Comparison of ENCODE assay signal across 16 cellular contexts in the genomic region with DNA sequence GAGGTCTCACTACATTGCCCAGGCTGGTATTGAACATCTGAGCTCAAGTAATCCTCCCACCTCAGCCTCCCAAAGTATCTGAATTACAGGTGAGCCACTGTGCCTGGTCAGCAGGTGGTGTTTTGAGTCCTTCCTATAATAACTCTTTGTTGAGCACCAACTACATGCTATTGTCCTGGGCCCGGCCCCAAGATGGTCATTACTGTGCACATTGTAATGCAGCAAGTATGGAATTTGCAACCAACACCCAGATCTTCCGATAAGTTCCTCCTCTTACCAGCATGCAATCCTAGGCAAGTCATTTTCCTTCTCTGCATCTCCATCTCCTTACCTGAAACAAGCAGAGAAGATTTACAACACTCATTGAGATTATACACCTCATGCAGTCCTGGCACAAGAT.
DNase-seq lines count a peak whose midpoint lies in the region; ATAC-seq, FAIRE-seq and TF ChIP-seq lines count a peak whose summit lies in the region.
"Had no signal": no experiment of that assay in that cellular context is flagged by ENCODE, and none has a peak within 500 bp of the region (broad histone marks: within the 10 kb centered on the region; RNA-seq: fewer than 3 reads in every experiment).

No MANE protein-coding gene starts in this region.

- no peak overlapping the region for H4K91ac ChIP-seq in H1 (replicated peaks; ENCODE audit: insufficient read length, low read length)

- H3K9ac ChIP-seq in HCT116 (ENCODE audit: low read length): peak overlapping the region; percentile 59
- no peak overlapping the region for H3K9ac ChIP-seq in H1 (replicated peaks in 1 of 4; ENCODE audit: extremely low read depth in 1 of 4, low read depth in 3 of 4, low read length in 3 of 4)
- H3K9ac ChIP-seq in keratinocyte (ENCODE audit: control insufficient read depth, extremely low read depth, insufficient read depth, low read length): no peak overlapping the region

- H4K20me1 ChIP-seq in HCT116 (ENCODE audit: insufficient read depth) (no peaks in the 10 kb centered on the region), H1 (replicated peaks in 1 of 2; ENCODE audit: control insufficient read depth in 1 of 2, insufficient read depth in 2 of 2, low read length in 2 of 2) (no peaks in the 10 kb centered on the region), keratinocyte (ENCODE audit: control insufficient read depth, extremely low read depth, insufficient read depth, low read length) (no peaks in the 10 kb centered on the region)

- H3K36me3 ChIP-seq in HCT116 (ENCODE audit: control insufficient read depth in 1 of 2, insufficient read depth in 2 of 2, low read length in 2 of 2) (no peaks in the 10 kb centered on the region), H1 (ENCODE audit: control insufficient read depth in 2 of 4, insufficient read depth in 4 of 4, low read length in 3 of 4) (no peaks in the 10 kb centered on the region), keratinocyte (ENCODE audit: control insufficient read depth in 2 of 2, extremely low read depth in 1 of 2, insufficient read depth in 2 of 2, low read length in 2 of 2) (no peaks in the 10 kb centered on the region)

- no peaks in the 10 kb centered on the region for H3K9me1 ChIP-seq in keratinocyte (ENCODE audit: control insufficient read depth, extremely low read depth, insufficient read depth, low read length)

- H3K4me1 ChIP-seq in A549 (no peaks in the 10 kb centered on the region), HCT116 (ENCODE audit: control insufficient read depth in 1 of 2, insufficient read depth in 2 of 2, low read length in 2 of 2) (peaks cover 41 to 63% of the 10 kb centered on the region in 2 experiments), H1 (replicated peaks in 1 of 4; ENCODE audit: control insufficient read depth in 3 of 4, insufficient read depth in 4 of 4, low read length in 3 of 4) (peaks cover 2 to 9% (median 5%) of the 10 kb centered on the region in 4 experiments; a peak in 4 of 7 replicates), keratinocyte (ENCODE audit: control insufficient read depth, extremely low read depth, insufficient read depth, low read length) (peaks cover 2% of the 10 kb centered on the region)

- no peaks in the 10 kb centered on the region for H3K9me3 ChIP-seq in A549
- no peaks in the 10 kb centered on the region for H3K9me3 ChIP-seq in HCT116 (ENCODE audit: control insufficient read depth in 1 of 2, insufficient read depth in 1 of 2, low read depth in 1 of 2, low read length in 2 of 2)
- no peaks in the 10 kb centered on the region for H3K9me3 ChIP-seq in H1 (ENCODE audit: insufficient read depth in 2 of 2, low read depth in 1 of 2, low read length in 1 of 2)
- H3K9me3 ChIP-seq in keratinocyte (ENCODE audit: control insufficient read depth, low read depth, low read length): no peaks in the 10 kb centered on the region

- H3K18ac ChIP-seq in H1 (ENCODE audit: extremely low read depth, low read length): no peak overlapping the region

- H3K56ac ChIP-seq in H1 (replicated peaks; ENCODE audit: insufficient read length, low read depth, low read length): no peak overlapping the region

- no peak for ATAC-seq in A549
- ATAC-seq in HCT116: peak; percentile 37
- no peak for ATAC-seq in GM19395 (IDR thresholded peaks at IDR 0.05; ENCODE audit: unreplicated experiment)

- H2BK20ac ChIP-seq in H1 (ENCODE audit: low read length): no peak overlapping the region

- POLR2A ChIA-PET in A549 (lab: Yijun Ruan, JAX): no interaction called here
- POLR2A ChIA-PET in HCT116 (lab: Charles Lee): interaction anchor here (0.7 to 0.8 kb wide), 2 partner anchors 45 to 519 kb away, joined by 5 read pairs; no protein-coding TSS in a partner anchor
- POLR2A ChIA-PET in H1 (lab: Charles Lee; ENCODE audit: partially characterized antibody): no interaction called here

- TF ChIP-seq EP300 in A549 (IDR thresholded peaks at IDR 0.05): no peak
- TF ChIP-seq EP300 in H1 (IDR thresholded peaks at IDR 0.05; ENCODE audit: borderline replicate concordance in 1 of 2, low read depth in 2 of 2, low read length in 2 of 2): no peak

- dilution Hi-C loops in keratinocyte (cut with MboI; ENCODE audit: extremely low pct_ligation_motif_present, low sequenced_read_pairs): no loop called here

- no peak for TF ChIP-seq RAD21 in A549 (conservative IDR thresholded peaks at IDR 0.05 in 1 of 2, IDR thresholded peaks at IDR 0.05 in 1 of 2)
- TF ChIP-seq RAD21 in HCT116 (IDR thresholded peaks at IDR 0.05; ENCODE audit: low read depth): no peak
- no peak for TF ChIP-seq RAD21 in H1 (IDR thresholded peaks at IDR 0.05 in 1 of 2, conservative IDR thresholded peaks at IDR 0.05 in 1 of 2; ENCODE audit: low read depth in 2 of 2, low read length in 2 of 2)

- RAD21 ChIA-PET in HCT116 (lab: Charles Lee; ENCODE audit: low non-redundant PET in 1 of 2, low total read pairs in 2 of 2, uncharacterized antibody in 2 of 2, unreplicated experiment in 2 of 2): interaction anchor here (0.6 to 1.4 kb wide), 3 partner anchors 119 to 373 kb away, joined by 3 to 5 read pairs (median 3); no protein-coding TSS in a partner anchor

- CTCF ChIA-PET in A549 (lab: Yijun Ruan, JAX) (interaction anchor here (1.1 kb wide), 1 partner anchor 25 kb away, joined by 3 read pairs; no protein-coding TSS in a partner anchor), HCT116 (lab: Charles Lee) (interaction anchor here (0.6 to 1.5 kb wide), 4 partner anchors 12 to 273 kb away, joined by 3 to 4 read pairs (median 4); no protein-coding TSS in a partner anchor), H1 (lab: Charles Lee; ENCODE audit: partially characterized antibody) (interaction anchor here (0.6 to 1.4 kb wide), 6 partner anchors 14 to 534 kb away, joined by 3 to 4 read pairs (median 3); no protein-coding TSS in a partner anchor)

- H2BK12ac ChIP-seq in H1 (ENCODE audit: low read depth, low read length): peak overlapping the region; percentile 75; the same call in 1 of the 2 replicates

- no peak overlapping the region for H2BK15ac ChIP-seq in H1 (ENCODE audit: low read length)

- H4K8ac ChIP-seq in H1 (ENCODE audit: extremely low read depth, insufficient read depth, low read length): no peak overlapping the region

- H2AK5ac ChIP-seq in H1 (ENCODE audit: low read depth, low read length): no peak overlapping the region

- TF ChIP-seq POLR2A in A549 (IDR thresholded peaks at IDR 0.05; ENCODE audit: low read length): no peak
- no peak for TF ChIP-seq POLR2A in HCT116 (IDR thresholded peaks at IDR 0.05; ENCODE audit: borderline replicate concordance, extremely low read depth, insufficient read depth, insufficient read length)
- no peak for TF ChIP-seq POLR2A in H1 (IDR thresholded peaks at IDR 0.05; ENCODE audit: control extremely low read depth in 1 of 2, low read depth in 2 of 2, low read length in 2 of 2)

- DNase-seq in A549 (ENCODE audit: low read depth in 1 of 2, low spot score in 1 of 2): no peak
- peak; percentile 62 for DNase-seq in HCT116 (ENCODE audit: low read depth, low spot score)
- no peak for DNase-seq in H1 (ENCODE audit: low read depth in 1 of 2, low spot score in 2 of 2)
- no peak for DNase-seq in keratinocyte (ENCODE audit: low read depth, low spot score)
- no peak for DNase-seq in stimulated activated CD4-positive, alpha-beta T cell treated with anti-CD3 and anti-CD28 coated beads, Interleukin-12 subunit alpha, Interleukin-12 subunit beta, amount 100 ng/mL, for 4 hours
- DNase-seq in NCI-H2227 treated with DMSO at 0.1 percent for 48 hours (lab: John Stamatoyannopoulos, UW): no peak
- no peak for DNase-seq in GM20000 (ENCODE audit: low spot score)
- DNase-seq: 8988T, H9, IMR-90, Kasumi-1, NCI-H187, NCI-H446 had no signal

- H3K79me1 ChIP-seq in H1 (ENCODE audit: low read depth, low read length): no peaks in the 10 kb centered on the region

- no peak overlapping the region for H2BK5ac ChIP-seq in H1 (ENCODE audit: low read depth, low read length)

- no peak overlapping the region for H4K5ac ChIP-seq in H1 (ENCODE audit: insufficient read length, low read depth, low read length)

- H3K27me3 ChIP-seq in HCT116 (ENCODE audit: insufficient read depth, low read length): no peaks in the 10 kb centered on the region
- no peaks in the 10 kb centered on the region for H3K27me3 ChIP-seq in H1 (replicated peaks in 1 of 4; ENCODE audit: control insufficient read depth in 3 of 4, extremely low read depth in 1 of 4, insufficient read depth in 3 of 4, low read length in 3 of 4)
- H3K27me3 ChIP-seq in keratinocyte (ENCODE audit: control insufficient read depth, extremely low read depth, insufficient read depth, low read length): no peaks in the 10 kb centered on the region

- H3K23ac ChIP-seq in H1 (ENCODE audit: insufficient read length): no peak overlapping the region

- WGBS in A549 (ENCODE audit: missing lambda C conversion rate): 73% methylated on average over 2 of the region's 2 CpGs
- WGBS in H1 (ENCODE audit: extremely low coverage in 1 of 2, insufficient coverage in 1 of 2, insufficient read length in 1 of 2, insufficient replicate concordance in 2 of 2, low coverage in 1 of 2, low lambda C conversion rate in 2 of 2, missing lambda C conversion rate in 1 of 2), 2 experiments: 92% methylated on average over 2 of the region's 2 CpGs; no CpG with 5 or more reads in 1 of the 2 experiments

- H3K9me2 ChIP-seq in HCT116 (ENCODE audit: insufficient read depth): no peaks in the 10 kb centered on the region

- no peak overlapping the region for H3K4me3 ChIP-seq in A549
- peak overlapping the region in 1 of 2 experiments; percentile 8; a peak in 2 of 4 replicates for H3K4me3 ChIP-seq in HCT116 (replicated peaks in 1 of 2; ENCODE audit: low read depth in 1 of 2, low read length in 2 of 2)
- H3K4me3 ChIP-seq in H1 (ENCODE audit: extremely low read depth in 1 of 4, insufficient read depth in 2 of 4, low read depth in 3 of 4, low read length in 4 of 4): no peak overlapping the region
- H3K4me3 ChIP-seq in keratinocyte (ENCODE audit: control insufficient read depth in 2 of 3, extremely low read depth in 1 of 3, insufficient read depth in 2 of 3, low read depth in 1 of 3, low read length in 3 of 3): no peak overlapping the region
- H3K4me3 ChIP-seq: SK-N-MC had no signal

- intact Hi-C loops in HCT116 (cut with micrococcal nuclease): loop anchor here (2.0 to 5.0 kb wide), 6 partner anchors 49 to 567 kb away; no protein-coding TSS in a partner anchor

- no TSS peak for BruUV-seq in HCT116 (replicated peaks; lab: Mats Ljungman, UMichigan)

- H3K4me2 ChIP-seq in A549 (no peak overlapping the region), HCT116 (ENCODE audit: low read length) (peak overlapping the region; percentile 66), H1 (ENCODE audit: insufficient read depth in 1 of 2, low read depth in 2 of 2, low read length in 2 of 2) (no peak overlapping the region), keratinocyte (ENCODE audit: control insufficient read depth, extremely low read depth, insufficient read depth, low read depth, low read length) (no peak overlapping the region)

- H2AFZ ChIP-seq in HCT116 (ENCODE audit: low read depth, low read length, poor library complexity, severe bottlenecking): no peak overlapping the region
- no peak overlapping the region for H2AFZ ChIP-seq in H1 (ENCODE audit: low read length)
- no peak overlapping the region for H2AFZ ChIP-seq in keratinocyte (ENCODE audit: control insufficient read depth, low read length)

- H3K14ac ChIP-seq in H1 (ENCODE audit: insufficient read length): no peak overlapping the region

- H2BK120ac ChIP-seq in H1 (replicated peaks; ENCODE audit: low read depth, low read length): no peak overlapping the region

- H3K79me2 ChIP-seq in HCT116 (ENCODE audit: insufficient read depth, low read length) (no peaks in the 10 kb centered on the region), H1 (ENCODE audit: control insufficient read depth in 1 of 2, insufficient read depth in 2 of 2, low read length in 2 of 2) (no peaks in the 10 kb centered on the region), keratinocyte (ENCODE audit: control insufficient read depth, insufficient read depth, low read length) (no peaks in the 10 kb centered on the region)

- no peak overlapping the region for H3K4ac ChIP-seq in H1 (replicated peaks; ENCODE audit: insufficient read length, low read depth, low read length)

- FAIRE-seq in A549 (lab: Jason Lieb, UNC) (peak; percentile 51), H1 (lab: Jason Lieb, UNC) (no peak), keratinocyte (lab: Jason Lieb, UNC) (no peak)

- H3K27ac ChIP-seq in A549 (no peak overlapping the region), HCT116 (ENCODE audit: low read depth, low read length) (peak overlapping the region; percentile 82), H1 (ENCODE audit: low read depth, low read length) (no peak overlapping the region), keratinocyte (ENCODE audit: control insufficient read depth, insufficient read depth, low read length) (no peak overlapping the region)
- H3K27ac ChIP-seq: C4-2B, SK-N-MC had no signal

- TF ChIP-seq CTCF in A549 (IDR thresholded peaks at IDR 0.05): no peak
- TF ChIP-seq CTCF in HCT116 (IDR thresholded peaks at IDR 0.05 in 2 of 3, conservative IDR thresholded peaks at IDR 0.05 in 1 of 3; ENCODE audit: borderline replicate concordance in 1 of 3, insufficient read depth in 1 of 3, low read depth in 2 of 3, low read length in 2 of 3): peak in 2 of 3 experiments; percentile 44 to 49; a peak in 4 of 6 replicates
- no peak for TF ChIP-seq CTCF in H1 (IDR thresholded peaks at IDR 0.05; ENCODE audit: control extremely low read depth in 1 of 3, insufficient read depth in 1 of 3, low read depth in 1 of 3, low read length in 3 of 3)
- TF ChIP-seq CTCF in keratinocyte (optimal IDR thresholded peaks at IDR 0.05 in 1 of 3, IDR thresholded peaks at IDR 0.05 in 1 of 3, conservative IDR thresholded peaks at IDR 0.05 in 1 of 3; ENCODE audit: extremely low read depth in 1 of 3, insufficient read depth in 2 of 3, low read length in 3 of 3): peak in 2 of 3 experiments; percentile 30 to 47
- TF ChIP-seq CTCF in GM20000 (IDR thresholded peaks at IDR 0.05; ENCODE audit: extremely low read depth, missing control alignments): no peak

- H3K23me2 ChIP-seq in H1 (ENCODE audit: low read depth, low read length): no peaks in the 10 kb centered on the region

Comparison
In these comparisons a context has a peak if more than half of its experiments do, and no peak if none do; other contexts are left out.
1. CTCF ChIP-seq: peak in HCT116 (2 of 3) and keratinocyte (2 of 3); none in A549 (single experiment), H1 (0 of 3) and GM20000 (single experiment).